In genomic region chr2:87485884-87486283, GRCh38 we compare ENCODE assay signal across 8 cellular contexts.
DNase-seq lines count a peak whose midpoint lies in the region; ATAC-seq and TF ChIP-seq lines count a peak whose summit lies in the region.
"Not testable (repeated sequence)": the region's sequence is repeated elsewhere in the genome, so short reads cannot be mapped to it uniquely, and the experiment has no call there.

No MANE protein-coding gene starts in this region.

- H3K9me3 ChIP-seq in OCI-LY1 (ENCODE audit: low read length); psoas muscle: not testable (repeated sequence)

- intact Hi-C loops in Right ventricle myocardium superior (cut with DNase I); psoas muscle (cut with DNase I): not testable (repeated sequence)

- not testable (repeated sequence) for H3K9me3 Mint-ChIP-seq in activated T-helper 17 cell treated with anti-CD3 and anti-CD28 coated beads, Interleukin-2, amount 50 U/mL, for 72 hours

- ATAC-seq in GM19025 (IDR thresholded peaks at IDR 0.05; ENCODE audit: low read depth, unreplicated experiment) (peak; percentile 90), GM21825 (IDR thresholded peaks at IDR 0.05; ENCODE audit: unreplicated experiment) (peak; percentile 92), HG03103 (IDR thresholded peaks at IDR 0.05; ENCODE audit: low read depth, unreplicated experiment) (peak; percentile 91), Right ventricle myocardium superior (ENCODE audit: poor library complexity) (peak; percentile 91), psoas muscle (peak; percentile 85 to 94 (median 88))
- peak; percentile 66 for ATAC-seq in activated T-helper 17 cell treated with anti-CD3 and anti-CD28 coated beads, Interleukin-2, amount 50 U/mL, for 72 hours (replicated peaks)

- H3K27ac Mint-ChIP-seq in activated T-helper 17 cell treated with anti-CD3 and anti-CD28 coated beads, Interleukin-2, amount 50 U/mL, for 72 hours: not testable (repeated sequence)

- H3K4me1 Mint-ChIP-seq in activated T-helper 17 cell treated with anti-CD3 and anti-CD28 coated beads, Interleukin-2, amount 50 U/mL, for 72 hours: not testable (repeated sequence)

- WGBS in psoas muscle, 3 donors: no CpG with 5 or more reads among the region's 10 CpGs

- not testable (repeated sequence) for H3K36me3 ChIP-seq in ACC112 (ENCODE audit: insufficient read depth, low read length); OCI-LY1 (ENCODE audit: insufficient read depth, low read length); psoas muscle (ENCODE audit: insufficient read depth in 1 of 2, low read depth in 1 of 2)

- peaks cover 15% of the 10 kb centered on the region for H3K36me3 Mint-ChIP-seq in activated T-helper 17 cell treated with anti-CD3 and anti-CD28 coated beads, Interleukin-2, amount 50 U/mL, for 72 hours (ENCODE audit: low read depth)

- not testable (repeated sequence) for H4K20me1 ChIP-seq in OCI-LY1 (ENCODE audit: insufficient read depth, low read length)

- not testable (repeated sequence) for H3K27me3 ChIP-seq in ACC112 (ENCODE audit: insufficient read depth, low read length); OCI-LY1 (ENCODE audit: insufficient read depth, low read length); psoas muscle (ENCODE audit: insufficient read depth in 3 of 3, low read length in 2 of 3)

- H3K4me3 ChIP-seq in ACC112 (ENCODE audit: low read depth, low read length); psoas muscle: not testable (repeated sequence)
- H3K4me3 ChIP-seq in OCI-LY1 (ENCODE audit: low read depth, low read length, poor library complexity, severe bottlenecking): peak overlapping the region; percentile 29

- H3K27ac ChIP-seq in ACC112 (ENCODE audit: low read depth, low read length) (peak overlapping the region; percentile 67), OCI-LY1 (ENCODE audit: low read depth, low read length, poor library complexity, severe bottlenecking) (peak overlapping the region; percentile 89)
- H3K27ac ChIP-seq in psoas muscle: not testable (repeated sequence)

- H3F3A ChIP-seq in OCI-LY1 (ENCODE audit: insufficient read depth, low read length): not testable (repeated sequence)

- H3K79me2 ChIP-seq in ACC112 (ENCODE audit: control insufficient read depth, insufficient read depth, low read length, unreplicated experiment): peaks cover 48% of the 10 kb centered on the region
- not testable (repeated sequence) for H3K79me2 ChIP-seq in OCI-LY1 (ENCODE audit: insufficient read depth, low read length)

- not testable (repeated sequence) for DNase-seq in Right ventricle myocardium superior, psoas muscle

- H3K4me3 Mint-ChIP-seq in activated T-helper 17 cell treated with anti-CD3 and anti-CD28 coated beads, Interleukin-2, amount 50 U/mL, for 72 hours: peak overlapping the region; percentile 57

- not testable (repeated sequence) for TF ChIP-seq CTCF in OCI-LY1 (IDR thresholded peaks at IDR 0.05; ENCODE audit: low read length); psoas muscle (IDR thresholded peaks at IDR 0.05)

- H3K27me3 Mint-ChIP-seq in activated T-helper 17 cell treated with anti-CD3 and anti-CD28 coated beads, Interleukin-2, amount 50 U/mL, for 72 hours: not testable (repeated sequence)

- H3K4me2 ChIP-seq in OCI-LY1 (ENCODE audit: low read length): peak overlapping the region; percentile 59

- not testable (repeated sequence) for H3K9ac ChIP-seq in OCI-LY1 (ENCODE audit: low read length)

- not testable (repeated sequence) for H2AFZ ChIP-seq in ACC112 (ENCODE audit: low read length, unreplicated experiment); OCI-LY1 (ENCODE audit: low read length)

- H3K4me1 ChIP-seq in ACC112 (ENCODE audit: control insufficient read depth, insufficient read depth, low read length, unreplicated experiment): peaks cover 16% of the 10 kb centered on the region
- H3K4me1 ChIP-seq in OCI-LY1 (ENCODE audit: insufficient read depth, low read length, severe bottlenecking): peaks cover 26% of the 10 kb centered on the region
- not testable (repeated sequence) for H3K4me1 ChIP-seq in psoas muscle

- not testable (repeated sequence) for H3K9me2 ChIP-seq in OCI-LY1 (ENCODE audit: low read depth, low read length)
